ENCODE assay signal across 8 cellular contexts in genomic region chr19:29665826-29666633, GRCh38. TPM values are rescaled to one million over a fixed set of nuclear protein-coding genes. Genes with fewer than 3 reads are reported as not detected.
DNase-seq lines count a peak whose midpoint lies in the region; ATAC-seq and TF ChIP-seq lines count a peak whose summit lies in the region.

No MANE protein-coding gene starts in this region.

- H3K27ac Mint-ChIP-seq in dendritic cell treated with granulocyte-macrophage colony-stimulating factor and Interleukin-4, amounts not matched to agents 40 ng/mL and 50 ng/mL, for 4 days: no peak overlapping the region

- no peaks in the 10 kb centered on the region for H3K9me2 ChIP-seq in OCI-LY7 (ENCODE audit: insufficient read depth, low read length)

- H3K4me3 ChIP-seq in ACC112 (ENCODE audit: low read depth, low read length) (peak overlapping the region; percentile 91), OCI-LY7 (ENCODE audit: low read depth, low read length, poor library complexity, severe bottlenecking) (peak overlapping the region; percentile 86), lower lobe of right lung (peak overlapping the region; percentile 97), thymus (ENCODE audit: low read length) (peak overlapping the region; percentile 73)

- H3K36me3 Mint-ChIP-seq in dendritic cell treated with granulocyte-macrophage colony-stimulating factor and Interleukin-4, amounts not matched to agents 40 ng/mL and 50 ng/mL, for 4 days (ENCODE audit: low read depth): no peaks in the 10 kb centered on the region

- H3K79me2 ChIP-seq in ACC112 (ENCODE audit: control insufficient read depth, insufficient read depth, low read length, unreplicated experiment) (peaks cover 6% of the 10 kb centered on the region), OCI-LY7 (ENCODE audit: insufficient read depth, low read depth, low read length) (no peaks in the 10 kb centered on the region)

- no peaks in the 10 kb centered on the region for H4K20me1 ChIP-seq in OCI-LY7 (ENCODE audit: insufficient read depth, low read length)

- peaks cover 13% of the 10 kb centered on the region for H3K4me1 Mint-ChIP-seq in dendritic cell treated with granulocyte-macrophage colony-stimulating factor and Interleukin-4, amounts not matched to agents 40 ng/mL and 50 ng/mL, for 4 days (ENCODE audit: low read depth)

- H3K4me1 ChIP-seq in ACC112 (ENCODE audit: control insufficient read depth, insufficient read depth, low read length, unreplicated experiment): peaks cover 31% of the 10 kb centered on the region
- H3K4me1 ChIP-seq in OCI-LY7 (ENCODE audit: insufficient read depth, low read length, poor library complexity, severe bottlenecking): peaks cover 30% of the 10 kb centered on the region
- H3K4me1 ChIP-seq in lower lobe of right lung: peaks cover 75% of the 10 kb centered on the region
- H3K4me1 ChIP-seq in thymus (ENCODE audit: control insufficient read depth, insufficient read depth, low read length): peaks cover 36% of the 10 kb centered on the region

- H2AFZ ChIP-seq in ACC112 (ENCODE audit: low read length, unreplicated experiment) (peak overlapping the region; percentile 87), OCI-LY7 (ENCODE audit: low read length) (peak overlapping the region; percentile 90; the same call in 1 of the 2 replicates)

- CTCF ChIA-PET in OCI-LY7 (lab: Charles Lee; ENCODE audit: unreplicated experiment): interaction anchor here (0.6 to 2.2 kb wide), 3 partner anchors 50 to 455 kb away, joined by 3 to 6 read pairs (median 3); no protein-coding TSS in a partner anchor

- in situ Hi-C loops in G401 (cut with HindIII; ENCODE audit: low sequenced_read_pairs): no loop called here

- TF ChIP-seq CTCF in OCI-LY7 (conservative IDR thresholded peaks at IDR 0.05; ENCODE audit: low read length) (no peak), lower lobe of right lung (IDR thresholded peaks at IDR 0.05) (no peak)

- peak overlapping the region; percentile 79 for H3K27ac ChIP-seq in ACC112 (ENCODE audit: low read depth, low read length)
- H3K27ac ChIP-seq in OCI-LY7 (ENCODE audit: low read depth, low read length, poor library complexity, severe bottlenecking): no peak overlapping the region
- H3K27ac ChIP-seq in lower lobe of right lung: peak overlapping the region; percentile 86
- peak overlapping the region; percentile 86 for H3K27ac ChIP-seq in thymus (ENCODE audit: low read depth)

- H3K4me2 ChIP-seq in OCI-LY7 (ENCODE audit: low read length): peak overlapping the region; percentile 96

- ATAC-seq in GM21423 (IDR thresholded peaks at IDR 0.05; ENCODE audit: unreplicated experiment) (peak; percentile 2), lower lobe of right lung (peak; percentile 37 to 49)

- H3K27me3 Mint-ChIP-seq in dendritic cell treated with granulocyte-macrophage colony-stimulating factor and Interleukin-4, amounts not matched to agents 40 ng/mL and 50 ng/mL, for 4 days: peaks cover 29% of the 10 kb centered on the region

- 37% methylated on average over 32 of the region's 32 CpGs for WGBS in thymus

- POLR2A ChIA-PET in OCI-LY7 (lab: Charles Lee): interaction anchor here (0.8 kb wide), 2 partner anchors 12 to 51 kb away, joined by 5 to 9 read pairs; no protein-coding TSS in a partner anchor

- intact Hi-C loops in OCI-LY7 (cut with micrococcal nuclease; ENCODE audit: unreplicated experiment): loop anchor here (2.0 kb wide), 2 partner anchors 51 to 55 kb away; no protein-coding TSS in a partner anchor
- intact Hi-C loops in dendritic cell treated with granulocyte-macrophage colony-stimulating factor and Interleukin-4, amounts not matched to agents 40 ng/mL and 50 ng/mL, for 4 days (cut with micrococcal nuclease): loop anchor here (2.0 kb wide), 1 partner anchor 51 kb away; no protein-coding TSS in a partner anchor
- intact Hi-C loops in lower lobe of right lung (cut with DNase I): no loop called here

- H3K36me3 ChIP-seq in ACC112 (ENCODE audit: insufficient read depth, low read length): no peaks in the 10 kb centered on the region
- no peaks in the 10 kb centered on the region for H3K36me3 ChIP-seq in OCI-LY7 (ENCODE audit: insufficient read depth, low read length)
- H3K36me3 ChIP-seq in lower lobe of right lung: peaks cover 3% of the 10 kb centered on the region
- H3K36me3 ChIP-seq in thymus (ENCODE audit: control insufficient read depth, insufficient read depth): no peaks in the 10 kb centered on the region

- no peaks in the 10 kb centered on the region for H3K27me3 ChIP-seq in ACC112 (ENCODE audit: insufficient read depth, low read length)
- no peaks in the 10 kb centered on the region for H3K27me3 ChIP-seq in lower lobe of right lung (ENCODE audit: low read depth)
- no peaks in the 10 kb centered on the region for H3K27me3 ChIP-seq in thymus (ENCODE audit: control insufficient read depth, insufficient read depth)

- no TSS peak for BruUV-seq in OCI-LY7 (replicated peaks; lab: Mats Ljungman, UMichigan)

- DNase-seq in OCI-LY7 (ENCODE audit: low spot score) (no peak), lower lobe of right lung (peak; percentile 47), OCI-M2 (lab: John Stamatoyannopoulos, UW; ENCODE audit: unreplicated experiment) (no peak), G401 (ENCODE audit: low spot score) (no peak)

- H3K9me3 Mint-ChIP-seq in dendritic cell treated with granulocyte-macrophage colony-stimulating factor and Interleukin-4, amounts not matched to agents 40 ng/mL and 50 ng/mL, for 4 days: no peaks in the 10 kb centered on the region

- H3K4me3 Mint-ChIP-seq in dendritic cell treated with granulocyte-macrophage colony-stimulating factor and Interleukin-4, amounts not matched to agents 40 ng/mL and 50 ng/mL, for 4 days: peak overlapping the region; percentile 68

- no peaks in the 10 kb centered on the region for H3K9me3 ChIP-seq in OCI-LY7 (ENCODE audit: low read length)
- no peaks in the 10 kb centered on the region for H3K9me3 ChIP-seq in lower lobe of right lung
- no peaks in the 10 kb centered on the region for H3K9me3 ChIP-seq in thymus (ENCODE audit: control insufficient read depth)

RNA-seq across cellular contexts. Expression of gene PLEKHF1, which starts 0.8 kb away (rescaled TPM):
- total RNA-seq in OCI-LY7 (2014; rRNA removed; shearing (Covaris generic)): 7.0 TPM in 2 replicates
- total RNA-seq in OCI-LY7 (2022) (4.5 and 5.0 TPM in 2 replicates), lower lobe of right lung (15.5 TPM)
- polyA plus RNA-seq in thymus: 35.4 TPM
- total RNA-seq in G401 (2014; rRNA removed; shearing (Covaris generic)): 23.8 and 26.3 TPM in 2 replicates

RNA-seq across cellular contexts. Expression of gene C19orf12, which starts 49.0 kb away (rescaled TPM):
- total RNA-seq in OCI-LY7 (2014; rRNA removed; shearing (Covaris generic)): 11.9 and 12.5 TPM in 2 replicates
- total RNA-seq in OCI-LY7 (2022) (17.0 and 20.6 TPM in 2 replicates), lower lobe of right lung (19.2 TPM)
- polyA plus RNA-seq in thymus: 27.5 TPM
- total RNA-seq in G401 (2014; rRNA removed; shearing (Covaris generic)): 29.9 and 32.0 TPM in 2 replicates

RNA-seq across cellular contexts. Expression of gene POP4, which starts 59.9 kb away (rescaled TPM):
- 93.6 and 105 TPM in 2 replicates for total RNA-seq in OCI-LY7 (2014; rRNA removed; shearing (Covaris generic))
- 73.6 and 83.5 TPM in 2 replicates for total RNA-seq in OCI-LY7 (2022)
- total RNA-seq in lower lobe of right lung: 44.4 TPM
- polyA plus RNA-seq in thymus: 76.3 TPM
- 81.4 and 157 TPM in 2 replicates for total RNA-seq in G401 (2014; rRNA removed; shearing (Covaris generic))
